Comparison of ENCODE assay signal across 9 cellular contexts in the genomic region with DNA sequence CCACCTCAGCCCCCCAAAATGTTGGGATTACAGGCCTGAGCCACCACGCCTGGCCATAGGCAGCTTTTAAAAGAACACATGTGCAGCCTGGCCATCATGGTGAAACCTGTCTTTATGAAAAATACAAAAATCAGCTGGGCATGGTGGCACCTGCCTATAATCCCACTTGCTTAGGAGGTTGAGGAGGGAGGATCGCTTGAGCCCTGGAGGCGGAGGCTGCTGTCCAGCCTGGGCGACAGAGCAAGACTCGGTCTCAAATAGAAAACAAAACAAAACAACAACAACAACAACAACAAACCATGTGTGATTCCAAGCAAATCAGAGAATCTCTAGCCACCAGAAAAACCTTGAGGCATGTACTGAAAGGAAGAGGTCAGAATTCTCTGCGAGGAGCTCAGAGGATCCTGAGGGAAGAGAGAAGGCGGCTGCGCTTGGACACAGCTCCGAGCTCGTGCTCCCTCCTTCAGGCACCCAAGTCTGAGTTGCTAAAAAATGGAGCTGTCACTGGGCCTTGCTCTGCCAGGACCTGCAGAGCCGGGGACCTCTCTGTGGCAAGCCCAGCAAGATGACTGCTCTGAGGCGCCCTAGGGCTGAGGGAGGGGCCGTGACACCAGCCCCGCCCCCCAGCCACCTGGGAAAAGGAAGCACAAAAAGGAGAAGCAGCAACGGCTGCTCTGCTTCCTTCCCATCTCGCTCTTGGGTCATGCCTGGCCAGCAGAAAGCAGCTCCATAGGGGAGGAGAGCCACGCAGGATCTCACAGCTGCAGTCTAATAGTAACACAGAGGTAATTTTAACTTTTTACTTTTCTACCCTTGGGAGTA. TPM values are rescaled to one million over a fixed set of nuclear protein-coding genes. Genes with fewer than 3 reads are reported as not detected.
DNase-seq lines count a peak whose midpoint lies in the region; ATAC-seq and TF ChIP-seq lines count a peak whose summit lies in the region.
"Had no signal": no experiment of that assay in that cellular context is flagged by ENCODE, and none has a peak within 500 bp of the region (broad histone marks: within the 10 kb centered on the region; RNA-seq: fewer than 3 reads in every experiment).

A gene (plus strand): TSS at position 677 of the 822 bp plus-strand sequence. CDS start 1,941 bp downstream, outside the sequence.

- H3K27me3 ChIP-seq in endodermal cell (ENCODE audit: control insufficient read depth, insufficient read depth, low read length, poor library complexity, severe bottlenecking), result no peaks in the 10 kb centered on the region
- H3K27me3 ChIP-seq in neuronal stem cell (ENCODE audit: control insufficient read depth in 3 of 3, insufficient read depth in 3 of 3, low read depth in 1 of 3, low read length in 3 of 3), result no peaks in the 10 kb centered on the region
- H3K27me3 ChIP-seq in aorta (ENCODE audit: control insufficient read depth in 1 of 2, insufficient read depth in 2 of 2, low read length in 1 of 2), result no peaks in the 10 kb centered on the region
- H3K27me3 ChIP-seq: cardiac muscle cell had no signal

- no peak within 1 kb of the TSS for H3K23ac ChIP-seq in neuronal stem cell (ENCODE audit: low read depth, low read length, poor library complexity)

- no peak within 1 kb of the TSS for H3K4me2 ChIP-seq in neuronal stem cell (ENCODE audit: insufficient read depth, low read length, poor library complexity, severe bottlenecking)

- H3K27me3 Mint-ChIP-seq in CD14-positive monocyte (ENCODE audit: low read depth in 3 of 3) (peaks cover 0 to 1% (median 1%) of the 10 kb centered on the region in 3 donors), endodermal cell (ENCODE audit: insufficient read depth) (no peaks in the 10 kb centered on the region)

- H3K27ac ChIP-seq in endodermal cell (ENCODE audit: low read depth, low read length) (no peak within 1 kb of the TSS), neuronal stem cell (replicated peaks; ENCODE audit: low read length) (no peak within 1 kb of the TSS), aorta (ENCODE audit: low read depth in 1 of 2, low read length in 2 of 2) (no peak within 1 kb of the TSS)
- H3K27ac ChIP-seq: cardiac muscle cell had no signal

- H2BK15ac ChIP-seq in neuronal stem cell (ENCODE audit: low read length), result no peak within 1 kb of the TSS

- H3K9me3 Mint-ChIP-seq in CD14-positive monocyte (no peaks in the 10 kb centered on the region), endodermal cell (no peaks in the 10 kb centered on the region)

- no peak within 1 kb of the TSS for H3K4me3 ChIP-seq in endodermal cell (ENCODE audit: low read length)
- H3K4me3 ChIP-seq in neuronal stem cell (ENCODE audit: low read length in 2 of 2), result no peak within 1 kb of the TSS
- H3K4me3 ChIP-seq in aorta (ENCODE audit: low read length in 2 of 2), result no peak within 1 kb of the TSS
- H3K4me3 ChIP-seq: cardiac muscle cell had no signal

- H2AFZ ChIP-seq in neuronal stem cell (ENCODE audit: low read length), result peak within 1 kb of the TSS; percentile 87

- H3K4me1 Mint-ChIP-seq in CD14-positive monocyte (peaks cover 59% of the 10 kb centered on the region), endodermal cell (peaks cover 17% of the 10 kb centered on the region)

- WGBS in endodermal cell (ENCODE audit: insufficient coverage in 1 of 2, insufficient read length in 1 of 2), 2 experiments, result 57 to 62% methylated on average over 6 to 17 of the region's 17 CpGs
- WGBS in neuronal stem cell (ENCODE audit: extremely low coverage in 2 of 2, insufficient read length in 2 of 2, insufficient replicate concordance in 1 of 2), 2 donors, result no CpG with 5 or more reads among the region's 17 CpGs
- WGBS in aorta, 2 donors, result 49 to 55% methylated on average over 17 of the region's 17 CpGs

- H3K36me3 ChIP-seq in endodermal cell (ENCODE audit: control insufficient read depth, insufficient read depth, low read length) (no peaks in the 10 kb centered on the region), neuronal stem cell (replicated peaks in 1 of 2; ENCODE audit: control insufficient read depth in 2 of 2, insufficient read depth in 2 of 2, low read length in 2 of 2) (no peaks in the 10 kb centered on the region), aorta (ENCODE audit: control insufficient read depth in 1 of 2, insufficient read depth in 2 of 2, low read length in 1 of 2) (no peaks in the 10 kb centered on the region)
- H3K36me3 ChIP-seq: cardiac muscle cell had no signal

- H3K4me1 ChIP-seq in endodermal cell (ENCODE audit: control insufficient read depth, insufficient read depth, low read length) (peaks cover 4% of the 10 kb centered on the region), neuronal stem cell (ENCODE audit: control insufficient read depth in 2 of 2, insufficient read depth in 1 of 2, low read depth in 1 of 2, low read length in 2 of 2) (peaks cover 0 to 5% of the 10 kb centered on the region in 2 donors), aorta (ENCODE audit: control insufficient read depth in 1 of 2, insufficient read depth in 2 of 2, low read length in 2 of 2) (no peaks in the 10 kb centered on the region)

- H3K18ac ChIP-seq in neuronal stem cell (ENCODE audit: low read length), result peak within 1 kb of the TSS; percentile 58

- no peak within 1 kb of the TSS for H2BK120ac ChIP-seq in neuronal stem cell (ENCODE audit: low read depth, low read length)

- TF ChIP-seq CTCF in CD14-positive monocyte (IDR thresholded peaks at IDR 0.05) (no peak), endodermal cell (conservative IDR thresholded peaks at IDR 0.05) (no peak)

- ATAC-seq in GM19467 (IDR thresholded peaks at IDR 0.05; ENCODE audit: unreplicated experiment), result peak; percentile 95
- ATAC-seq in HG03521 (IDR thresholded peaks at IDR 0.05; ENCODE audit: unreplicated experiment), result peak; percentile 85
- ATAC-seq in aorta (ENCODE audit: low FRiP score), result peak; percentile 30

- H4K8ac ChIP-seq in neuronal stem cell (ENCODE audit: low read depth, low read length), result no peak within 1 kb of the TSS

- H3K79me1 ChIP-seq in neuronal stem cell (ENCODE audit: low read depth, low read length), result no peaks in the 10 kb centered on the region

- no peak within 1 kb of the TSS for H3K4ac ChIP-seq in neuronal stem cell (ENCODE audit: low read length)

- no peak within 1 kb of the TSS for H2BK5ac ChIP-seq in neuronal stem cell (ENCODE audit: low read length)

- H4K91ac ChIP-seq in neuronal stem cell (ENCODE audit: low read depth, low read length, poor library complexity), result no peak within 1 kb of the TSS

- H3K14ac ChIP-seq in neuronal stem cell (ENCODE audit: low read length), result no peak within 1 kb of the TSS

- no peak within 1 kb of the TSS for H2AK5ac ChIP-seq in neuronal stem cell (ENCODE audit: low read depth, low read length)

- H3K36me3 Mint-ChIP-seq in CD14-positive monocyte (peaks cover 19 to 22% of the 10 kb centered on the region in 2 donors), endodermal cell (ENCODE audit: low read depth) (no peaks in the 10 kb centered on the region)

- no peak within 1 kb of the TSS for H2BK12ac ChIP-seq in neuronal stem cell (ENCODE audit: low read length)

- intact Hi-C loops in CD14-positive monocyte (cut with micrococcal nuclease) (loop anchor here in 1 of 2 donors (2.0 kb wide), 1 partner anchor 15 kb away; no protein-coding TSS in a partner anchor), aorta (cut with DNase I) (no loop called here)

- H3K9ac ChIP-seq in endodermal cell (ENCODE audit: extremely low read depth, low read length, poor library complexity, severe bottlenecking), result no peak within 1 kb of the TSS
- no peak within 1 kb of the TSS for H3K9ac ChIP-seq in neuronal stem cell (ENCODE audit: low read depth, low read length, poor library complexity)

- H3K9me3 ChIP-seq in endodermal cell (ENCODE audit: control insufficient read depth, low read length), result no peaks in the 10 kb centered on the region
- H3K9me3 ChIP-seq in neuronal stem cell (replicated peaks in 1 of 2; ENCODE audit: control insufficient read depth in 2 of 2, insufficient read depth in 1 of 2, low read depth in 1 of 2, low read length in 2 of 2), result no peaks in the 10 kb centered on the region
- H3K9me3 ChIP-seq in aorta (ENCODE audit: control insufficient read depth, low read length), result no peaks in the 10 kb centered on the region

- DNase-seq in CD14-positive monocyte (ENCODE audit: low spot score), result peak; percentile 91
- peak; percentile 50 for DNase-seq in activated CD4-positive, CD25-positive, alpha-beta regulatory T cell treated with anti-CD3 and anti-CD28 coated beads, Interleukin-2, amount 50 U/mL, for 72 hours
- DNase-seq in endodermal cell, result peak; percentile 93
- DNase-seq in neuronal stem cell (ENCODE audit: low spot score), result no peak
- peak; percentile 80 to 82 for DNase-seq in aorta
- DNase-seq in NCI-H187 treated with DMSO at 0.1 percent for 48 hours (lab: John Stamatoyannopoulos, UW), result no peak

- H3K27ac Mint-ChIP-seq in CD14-positive monocyte, result peak within 1 kb of the TSS; percentile 92 to 97 (median 94)
- H3K27ac Mint-ChIP-seq in endodermal cell, result peak within 1 kb of the TSS; percentile 37

- H3K4me3 Mint-ChIP-seq in CD14-positive monocyte (peak within 1 kb of the TSS; percentile 92 to 97), endodermal cell (peak within 1 kb of the TSS; percentile 18)

RNA-seq across cellular contexts. Expression of the gene that starts here (rescaled TPM):
- polyA plus RNA-seq in CD14-positive monocyte (10 to 100 TPM; 15.2 to 19.2 TPM), aorta (1 to 10 TPM in 1 of 2 donors, under 1 TPM in 1; 0.08 to 1.8 TPM)
- total RNA-seq in endodermal cell (under 1 TPM; 0.24 to 0.49 TPM), aorta (1 to 10 TPM; 1.1 to 1.8 TPM)
- 0.14 TPM for polyA plus RNA-seq in endodermal cell (2013, experiment 1 of 2)
- polyA plus RNA-seq in endodermal cell (2013, experiment 2 of 2), result 0.08 TPM
- 0.04 TPM for polyA plus RNA-seq in neuronal stem cell (2013, experiment 1 of 2)
- 0.10 TPM for polyA plus RNA-seq in neuronal stem cell (2013, experiment 2 of 2)

Comparison
In these comparisons a context has a peak if more than half of its experiments do, and no peak if none do; other contexts are left out.
1. RNA of the gene that starts here (polyA plus RNA-seq): 15.2 to 19.2 TPM in CD14-positive monocyte; 0.08 to 1.8 TPM in aorta; every median in the first group is over 4 times any median in the second.
2. Peak in DNase-seq in endodermal cell; RNA of the gene not detected or under 1 TPM.
3. DNase-seq: peak in CD14-positive monocyte (single experiment), activated CD4-positive, CD25-positive, alpha-beta regulatory T cell treated with anti-CD3 and anti-CD28 coated beads, Interleukin-2, amount 50 U/mL, for 72 hours (single experiment) and aorta (2 of 2); none in neuronal stem cell (single experiment) and NCI-H187 treated with DMSO at 0.1 percent for 48 hours (single experiment).
4. ATAC-seq: peak in every context shown above with its lines; median percentile 95 in GM19467; 85 in HG03521; 30 in aorta.